14 cellular contexts compared by ENCODE assay signal in genomic region chr12:114933428-114934160, GRCh38.
A peak's percentile ranks its signal among the peaks of the same experiment; 100 is the strongest.
DNase-seq lines count a peak whose midpoint lies in the region; ATAC-seq, FAIRE-seq and TF ChIP-seq lines count a peak whose summit lies in the region.
"Had no signal": no experiment of that assay in that cellular context is flagged by ENCODE, and none has a peak within 500 bp of the region (broad histone marks: within the 10 kb centered on the region; RNA-seq: fewer than 3 reads in every experiment).

No MANE protein-coding gene starts in this region.

- H3K4me1 ChIP-seq in A549 (peaks cover 25% of the 10 kb centered on the region), hepatocyte (ENCODE audit: insufficient read depth) (no peaks in the 10 kb centered on the region)

- H3K27ac ChIP-seq in A549 (peak overlapping the region; percentile 73 to 93), hepatocyte (no peak overlapping the region)

- no peak for TF ChIP-seq POLR2A in A549 (IDR thresholded peaks at IDR 0.05; ENCODE audit: low read length)

- WGBS in A549 (ENCODE audit: missing lambda C conversion rate), result 5% methylated on average over 6 of the region's 6 CpGs
- 66% methylated on average over 6 of the region's 6 CpGs for WGBS in hepatocyte (ENCODE audit: low lambda C conversion rate, missing lambda C conversion rate)

- H4K20me1 ChIP-seq in hepatocyte (ENCODE audit: insufficient read depth, poor library complexity, severe bottlenecking), result no peaks in the 10 kb centered on the region

- TF ChIP-seq RAD21 in A549 (conservative IDR thresholded peaks at IDR 0.05 in 1 of 2, IDR thresholded peaks at IDR 0.05 in 1 of 2), result peak; percentile 36 to 60

- DNase-seq in A549 (ENCODE audit: low read depth in 1 of 2, low spot score in 1 of 2) (peak; percentile 90 to 94), HS-27A (ENCODE audit: low read depth) (peak; percentile 11), amniotic epithelial cell (ENCODE audit: low read depth) (peak; percentile 97), hepatocyte (ENCODE audit: low spot score) (peak; percentile 44), hippocampal formation (lab: John Stamatoyannopoulos, UW) (no peak), frontal cortex (ENCODE audit: low spot score in 2 of 2) (no peak), DMS53 treated with DMSO at 0.1 percent for 48 hours (lab: John Stamatoyannopoulos, UW; ENCODE audit: unreplicated experiment) (no peak)
- DNase-seq: activated CD4-positive, alpha-beta T cell treated with anti-CD3 and anti-CD28 coated beads for 36 hours; activated gamma-delta T cell; SIG-M5; stimulated activated CD4-positive, alpha-beta T cell treated with anti-CD3 and anti-CD28 coated beads, Interleukin-2, amount 100 ng/mL, for 48 hours; substantia nigra had no signal

- TF ChIP-seq CTCF in A549 (IDR thresholded peaks at IDR 0.05), result no peak
- TF ChIP-seq CTCF in hepatocyte (IDR thresholded peaks at IDR 0.05; ENCODE audit: poor library complexity), result no peak

- no peak overlapping the region for H2AFZ ChIP-seq in hepatocyte

- H3K4me3 ChIP-seq in A549 (no peak overlapping the region), hepatocyte (no peak overlapping the region)

- no peaks in the 10 kb centered on the region for H3K9me2 ChIP-seq in hepatocyte (replicated peaks; ENCODE audit: insufficient read depth)

- FAIRE-seq in A549 (lab: Jason Lieb, UNC), result peak; percentile 94
- no peak for FAIRE-seq in frontal cortex (lab: Jason Lieb, UNC)
- FAIRE-seq: A204.1 had no signal

- no peaks in the 10 kb centered on the region for H3K36me3 ChIP-seq in hepatocyte (replicated peaks; ENCODE audit: insufficient read depth, low read depth)

- POLR2A ChIA-PET in A549 (lab: Yijun Ruan, JAX), result interaction anchor here (0.6 to 2.6 kb wide), 5 partner anchors 15 to 361 kb away, joined by 3 to 40 read pairs (median 3); partner anchors contain the start of gene TBX3

- H3K4me2 ChIP-seq in A549 (peak overlapping the region; percentile 47), hepatocyte (no peak overlapping the region)

- H3K9me3 ChIP-seq in A549 (peaks cover 13% of the 10 kb centered on the region), hepatocyte (ENCODE audit: low read depth) (no peaks in the 10 kb centered on the region)

- no peaks in the 10 kb centered on the region for H3K79me2 ChIP-seq in hepatocyte

- H3K27me3 ChIP-seq in hepatocyte, result no peaks in the 10 kb centered on the region

- TF ChIP-seq EP300 in A549 (IDR thresholded peaks at IDR 0.05), result peak; percentile 85 to 88; a peak in 4 of 5 replicates

- CTCF ChIA-PET in A549 (lab: Yijun Ruan, JAX), result interaction anchor here (0.8 to 3.4 kb wide), 10 partner anchors 11 to 984 kb away, joined by 3 to 24 read pairs (median 4); partner anchors contain the start of gene TBX3

- ATAC-seq in A549 (peak; percentile 99 to 100), esophagus mucosa (no peak)
- ATAC-seq: activated CD4-positive, alpha-beta T cell treated with anti-CD3 and anti-CD28 coated beads for 36 hours had no signal

TF ChIP-seq in A549, 52 proteins besides CTCF, POLR2A, EP300 and RAD21 (continues in another document):
- no peak for TF ChIP-seq KDM5A (IDR thresholded peaks at IDR 0.05)
- TF ChIP-seq PBX3 (IDR thresholded peaks at IDR 0.05), result peak; percentile 85
- TF ChIP-seq EHF (CRISPR knock-in tag; IDR thresholded peaks at IDR 0.05), result no peak
- no peak for TF ChIP-seq EHMT2 (IDR thresholded peaks at IDR 0.05; ENCODE audit: low read depth)
- TF ChIP-seq ZNF302 (CRISPR knock-in tag; IDR thresholded peaks at IDR 0.05), result no peak
- no peak for TF ChIP-seq MAZ (IDR thresholded peaks at IDR 0.05; ENCODE audit: borderline replicate concordance, low read depth, low read length)
- TF ChIP-seq BCL3 (IDR thresholded peaks at IDR 0.05), result peak; percentile 64; the same call in 1 of the 3 replicates
- peak; percentile 97 for TF ChIP-seq GATA3 (IDR thresholded peaks at IDR 0.05; ENCODE audit: borderline replicate concordance)
- peak; percentile 56 for TF ChIP-seq SMC3 (IDR thresholded peaks at IDR 0.05)
- TF ChIP-seq CHD2 (IDR thresholded peaks at IDR 0.05; ENCODE audit: low read length, partially characterized antibody), result no peak
- TF ChIP-seq HOXB13 (CRISPR knock-in tag; IDR thresholded peaks at IDR 0.05; ENCODE audit: low read depth), result no peak
- peak; percentile 99 for TF ChIP-seq JUNB (IDR thresholded peaks at IDR 0.05)
- no peak for TF ChIP-seq RCOR1 (IDR thresholded peaks at IDR 0.05; ENCODE audit: low read depth, low read length)
- no peak for TF ChIP-seq NR3C1 (IDR thresholded peaks at IDR 0.05)
- TF ChIP-seq HDAC2 (IDR thresholded peaks at IDR 0.05), result no peak
- TF ChIP-seq NPAS2 (CRISPR knock-in tag; IDR thresholded peaks at IDR 0.05; ENCODE audit: borderline replicate concordance), result no peak
- TF ChIP-seq CBX8 (IDR thresholded peaks at IDR 0.05), result no peak
- no peak for TF ChIP-seq POLR2AphosphoS2 (conservative IDR thresholded peaks at IDR 0.05; ENCODE audit: low read length)
- TF ChIP-seq ATOH8 (CRISPR knock-in tag; IDR thresholded peaks at IDR 0.05; ENCODE audit: low read depth), result peak; percentile 78; the same call in 1 of the 2 replicates
- no peak for TF ChIP-seq ESRRA (IDR thresholded peaks at IDR 0.05; ENCODE audit: borderline replicate concordance, low read length)
- peak; percentile 69 to 96 for TF ChIP-seq CEBPB (IDR thresholded peaks at IDR 0.05)
- TF ChIP-seq NFE2L2 (conservative IDR thresholded peaks at IDR 0.05; ENCODE audit: low read length), result no peak
- no peak for TF ChIP-seq MYC (IDR thresholded peaks at IDR 0.05; ENCODE audit: borderline replicate concordance, low read length)
- no peak for TF ChIP-seq CBX2 (IDR thresholded peaks at IDR 0.05; ENCODE audit: borderline replicate concordance, low read depth)
- TF ChIP-seq FOSB (CRISPR knock-in tag; IDR thresholded peaks at IDR 0.05), result no peak
- TF ChIP-seq BHLHE40 (IDR thresholded peaks at IDR 0.05; ENCODE audit: low read depth, low read length), result no peak
- TF ChIP-seq HMGXB4 (CRISPR knock-in tag; IDR thresholded peaks at IDR 0.05; ENCODE audit: borderline replicate concordance), result no peak
- TF ChIP-seq RNF2 (IDR thresholded peaks at IDR 0.05; ENCODE audit: borderline replicate concordance, low read depth), result no peak
- peak; percentile 86 to 90; a peak in 4 of 5 replicates for TF ChIP-seq JUN (IDR thresholded peaks at IDR 0.05)
- no peak for TF ChIP-seq MAFK (IDR thresholded peaks at IDR 0.05; ENCODE audit: partially characterized antibody)
- TF ChIP-seq TFCP2L1 (CRISPR knock-in tag; IDR thresholded peaks at IDR 0.05), result no peak
- no peak for TF ChIP-seq ZC3H11A (IDR thresholded peaks at IDR 0.05)
- no peak for TF ChIP-seq USF2 (IDR thresholded peaks at IDR 0.05)
- peak; percentile 95 for TF ChIP-seq MAX (IDR thresholded peaks at IDR 0.05)

Comparison
In these comparisons a context has a peak if more than half of its experiments do, and no peak if none do; other contexts are left out.
1. DNase-seq: peak in A549 (2 of 2), HS-27A (single experiment), amniotic epithelial cell (single experiment) and hepatocyte (single experiment); none in hippocampal formation (0 of 2), frontal cortex (0 of 2) and DMS53 treated with DMSO at 0.1 percent for 48 hours (single experiment).